In the genomic region with DNA sequence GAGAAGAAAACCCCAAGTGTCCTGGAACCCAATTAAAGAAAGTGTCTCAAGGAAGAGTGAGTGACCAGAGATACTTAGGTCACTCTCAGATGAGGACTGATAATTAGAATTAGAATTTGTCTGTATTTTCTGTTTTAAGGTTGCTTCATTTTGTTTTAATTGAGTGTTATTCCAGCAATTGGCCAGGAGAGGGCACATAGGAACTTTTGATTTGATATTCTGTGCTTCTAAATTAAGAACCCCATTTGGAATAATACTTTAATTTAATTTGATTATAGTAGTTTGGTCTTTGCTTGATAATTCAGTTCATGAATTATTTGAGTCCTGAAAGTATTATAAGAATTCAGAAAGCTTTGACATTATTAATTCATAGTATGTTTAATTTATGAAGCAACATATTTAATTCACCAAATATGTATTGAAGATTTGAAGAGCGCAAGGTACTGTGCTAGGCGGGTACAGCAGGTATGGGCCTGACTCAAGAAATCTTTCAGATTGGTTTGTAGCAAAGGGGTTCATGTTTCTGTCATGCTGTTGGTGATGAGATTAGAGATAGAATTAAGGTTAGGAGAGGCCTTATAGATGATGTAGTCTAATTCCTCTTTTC, we compare ENCODE assay signal across 8 cellular contexts. TPM values are rescaled to one million over a fixed set of nuclear protein-coding genes. Genes with fewer than 3 reads are reported as not detected.
DNase-seq lines count a peak whose midpoint lies in the region; ATAC-seq and TF ChIP-seq lines count a peak whose summit lies in the region.

No MANE protein-coding gene starts in this region.

- TF ChIP-seq RAD21 in liver (IDR thresholded peaks at IDR 0.05) = peak; percentile 58 to 63

- H3K27me3 ChIP-seq in ascending aorta (no peaks in the 10 kb centered on the region), liver (ENCODE audit: control insufficient read depth in 4 of 4, insufficient read depth in 4 of 4, low read length in 3 of 4) (no peaks in the 10 kb centered on the region)

- H3K4me3 ChIP-seq in ascending aorta = no peak overlapping the region
- no peak overlapping the region for H3K4me3 ChIP-seq in liver (ENCODE audit: low read depth in 1 of 3, low read length in 3 of 3)

- peak overlapping the region in 1 of 2 donors; percentile 10 for H3K9ac ChIP-seq in liver (ENCODE audit: low read depth in 1 of 2, low read length in 2 of 2)

- WGBS in liver = 96% methylated on average over 2 of the region's 2 CpGs

- H3K27ac ChIP-seq in ascending aorta (no peak overlapping the region), liver (ENCODE audit: low read depth in 1 of 2, low read length in 2 of 2) (no peak overlapping the region)

- H3K36me3 ChIP-seq in ascending aorta = peaks cover 0 to under 1% of the 10 kb centered on the region in 2 donors
- peaks cover 0 to 2% (median 0%) of the 10 kb centered on the region in 4 donors for H3K36me3 ChIP-seq in liver (ENCODE audit: control insufficient read depth in 4 of 4, insufficient read depth in 3 of 4, low read depth in 1 of 4, low read length in 3 of 4)

- peaks cover 0 to 13% of the 10 kb centered on the region in 2 donors for H3K4me1 ChIP-seq in ascending aorta
- peaks cover 3 to 19% (median 14%) of the 10 kb centered on the region in 4 donors for H3K4me1 ChIP-seq in liver (ENCODE audit: control insufficient read depth in 4 of 4, insufficient read depth in 4 of 4, low read length in 3 of 4)

- ATAC-seq in HG03135 (IDR thresholded peaks at IDR 0.05; ENCODE audit: unreplicated experiment) (no peak), HG02840 (IDR thresholded peaks at IDR 0.05; ENCODE audit: low FRiP score, unreplicated experiment) (no peak)

- in situ Hi-C loops in GM13976 (cut with MboI; ENCODE audit: low sequenced_read_pairs, unreplicated experiment) = no loop called here

- no peaks in the 10 kb centered on the region for H3K9me3 ChIP-seq in ascending aorta
- no peaks in the 10 kb centered on the region for H3K9me3 ChIP-seq in liver (ENCODE audit: control insufficient read depth in 4 of 4, low read length in 3 of 4)

- DNase-seq in AG09319 (ENCODE audit: extremely low read depth, low read depth) (no peak), GM13976 (ENCODE audit: low spot score) (no peak), ascending aorta (ENCODE audit: low spot score in 2 of 2) (no peak)
- no peak for DNase-seq in stimulated activated CD4-positive, alpha-beta T cell treated with anti-CD3 and anti-CD28 coated beads, Interleukin-4, amount 100 ng/mL, for 24 hours
- no peak for DNase-seq in activated CD8-positive, alpha-beta memory T cell treated with anti-CD3 and anti-CD28 coated beads for 24 hours

- peak; percentile 59 for TF ChIP-seq CTCF in AG09319 (IDR thresholded peaks at IDR 0.05; ENCODE audit: low read depth, low read length)
- TF ChIP-seq CTCF in GM13976 (IDR thresholded peaks at IDR 0.05; ENCODE audit: borderline replicate concordance, control extremely low read depth, extremely low read depth, insufficient read depth, missing control alignments) = peak; percentile 26
- peak; percentile 14 to 54 (median 52) for TF ChIP-seq CTCF in ascending aorta (IDR thresholded peaks at IDR 0.05)
- peak; percentile 48 for TF ChIP-seq CTCF in liver (IDR thresholded peaks at IDR 0.05; ENCODE audit: low read depth, low read length, missing input control)

- intact Hi-C loops in ascending aorta (cut with DNase I) = no loop called here

TF ChIP-seq in liver, 16 proteins besides CTCF, POLR2A, EP300 and RAD21:
- TF ChIP-seq, protein P1, sequence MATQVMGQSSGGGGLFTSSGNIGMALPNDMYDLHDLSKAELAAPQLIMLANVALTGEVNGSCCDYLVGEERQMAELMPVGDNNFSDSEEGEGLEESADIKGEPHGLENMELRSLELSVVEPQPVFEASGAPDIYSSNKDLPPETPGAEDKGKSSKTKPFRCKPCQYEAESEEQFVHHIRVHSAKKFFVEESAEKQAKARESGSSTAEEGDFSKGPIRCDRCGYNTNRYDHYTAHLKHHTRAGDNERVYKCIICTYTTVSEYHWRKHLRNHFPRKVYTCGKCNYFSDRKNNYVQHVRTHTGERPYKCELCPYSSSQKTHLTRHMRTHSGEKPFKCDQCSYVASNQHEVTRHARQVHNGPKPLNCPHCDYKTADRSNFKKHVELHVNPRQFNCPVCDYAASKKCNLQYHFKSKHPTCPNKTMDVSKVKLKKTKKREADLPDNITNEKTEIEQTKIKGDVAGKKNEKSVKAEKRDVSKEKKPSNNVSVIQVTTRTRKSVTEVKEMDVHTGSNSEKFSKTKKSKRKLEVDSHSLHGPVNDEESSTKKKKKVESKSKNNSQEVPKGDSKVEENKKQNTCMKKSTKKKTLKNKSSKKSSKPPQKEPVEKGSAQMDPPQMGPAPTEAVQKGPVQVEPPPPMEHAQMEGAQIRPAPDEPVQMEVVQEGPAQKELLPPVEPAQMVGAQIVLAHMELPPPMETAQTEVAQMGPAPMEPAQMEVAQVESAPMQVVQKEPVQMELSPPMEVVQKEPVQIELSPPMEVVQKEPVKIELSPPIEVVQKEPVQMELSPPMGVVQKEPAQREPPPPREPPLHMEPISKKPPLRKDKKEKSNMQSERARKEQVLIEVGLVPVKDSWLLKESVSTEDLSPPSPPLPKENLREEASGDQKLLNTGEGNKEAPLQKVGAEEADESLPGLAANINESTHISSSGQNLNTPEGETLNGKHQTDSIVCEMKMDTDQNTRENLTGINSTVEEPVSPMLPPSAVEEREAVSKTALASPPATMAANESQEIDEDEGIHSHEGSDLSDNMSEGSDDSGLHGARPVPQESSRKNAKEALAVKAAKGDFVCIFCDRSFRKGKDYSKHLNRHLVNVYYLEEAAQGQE (IDR thresholded peaks at IDR 0.05) = no peak
- no peak for TF ChIP-seq TAF1 (conservative IDR thresholded peaks at IDR 0.05)
- no peak for TF ChIP-seq GABPA (IDR thresholded peaks at IDR 0.05 in 1 of 2, conservative IDR thresholded peaks at IDR 0.05 in 1 of 2)
- TF ChIP-seq HNF4G (IDR thresholded peaks at IDR 0.05) = no peak
- TF ChIP-seq, protein P2, sequence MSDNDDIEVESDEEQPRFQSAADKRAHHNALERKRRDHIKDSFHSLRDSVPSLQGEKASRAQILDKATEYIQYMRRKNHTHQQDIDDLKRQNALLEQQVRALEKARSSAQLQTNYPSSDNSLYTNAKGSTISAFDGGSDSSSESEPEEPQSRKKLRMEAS (IDR thresholded peaks at IDR 0.05) = no peak
- TF ChIP-seq FOXA2 (IDR thresholded peaks at IDR 0.05) = no peak
- TF ChIP-seq FOXA1 (IDR thresholded peaks at IDR 0.05) = no peak
- no peak for TF ChIP-seq JUND (IDR thresholded peaks at IDR 0.05)
- TF ChIP-seq NR2F2 (IDR thresholded peaks at IDR 0.05) = no peak
- no peak for TF ChIP-seq SP1 (IDR thresholded peaks at IDR 0.05)
- TF ChIP-seq, protein P3, sequence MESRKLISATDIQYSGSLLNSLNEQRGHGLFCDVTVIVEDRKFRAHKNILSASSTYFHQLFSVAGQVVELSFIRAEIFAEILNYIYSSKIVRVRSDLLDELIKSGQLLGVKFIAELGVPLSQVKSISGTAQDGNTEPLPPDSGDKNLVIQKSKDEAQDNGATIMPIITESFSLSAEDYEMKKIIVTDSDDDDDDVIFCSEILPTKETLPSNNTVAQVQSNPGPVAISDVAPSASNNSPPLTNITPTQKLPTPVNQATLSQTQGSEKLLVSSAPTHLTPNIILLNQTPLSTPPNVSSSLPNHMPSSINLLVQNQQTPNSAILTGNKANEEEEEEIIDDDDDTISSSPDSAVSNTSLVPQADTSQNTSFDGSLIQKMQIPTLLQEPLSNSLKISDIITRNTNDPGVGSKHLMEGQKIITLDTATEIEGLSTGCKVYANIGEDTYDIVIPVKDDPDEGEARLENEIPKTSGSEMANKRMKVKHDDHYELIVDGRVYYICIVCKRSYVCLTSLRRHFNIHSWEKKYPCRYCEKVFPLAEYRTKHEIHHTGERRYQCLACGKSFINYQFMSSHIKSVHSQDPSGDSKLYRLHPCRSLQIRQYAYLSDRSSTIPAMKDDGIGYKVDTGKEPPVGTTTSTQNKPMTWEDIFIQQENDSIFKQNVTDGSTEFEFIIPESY (IDR thresholded peaks at IDR 0.05) = no peak
- TF ChIP-seq EGR1 (IDR thresholded peaks at IDR 0.05; ENCODE audit: low read depth in 2 of 2) = no peak
- TF ChIP-seq, protein P4, sequence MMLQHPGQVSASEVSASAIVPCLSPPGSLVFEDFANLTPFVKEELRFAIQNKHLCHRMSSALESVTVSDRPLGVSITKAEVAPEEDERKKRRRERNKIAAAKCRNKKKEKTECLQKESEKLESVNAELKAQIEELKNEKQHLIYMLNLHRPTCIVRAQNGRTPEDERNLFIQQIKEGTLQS (IDR thresholded peaks at IDR 0.05) = no peak
- no peak for TF ChIP-seq RXRA (IDR thresholded peaks at IDR 0.05)
- no peak for TF ChIP-seq YY1 (IDR thresholded peaks at IDR 0.05)
- TF ChIP-seq HNF4A (conservative IDR thresholded peaks at IDR 0.05) = no peak

RNA-seq across cellular contexts. Expression of a gene that starts 4.9 kb away (rescaled TPM):
- 7.8 TPM for total RNA-seq in ascending aorta
- total RNA-seq in liver = 10 to 100 TPM; 12.5 to 14.7 TPM
- 10 to 100 TPM; 27.1 to 57.3 TPM for polyA plus RNA-seq in liver

RNA-seq across cellular contexts. Expression of a gene that starts 7.8 kb away (rescaled TPM):
- total RNA-seq in ascending aorta (11.0 TPM), liver (10 to 100 TPM in 1 of 2 donors, 1 to 10 TPM in 1; 8.7 to 10.3 TPM)
- polyA plus RNA-seq in liver = 1 to 10 TPM; 3.0 to 3.6 TPM
